In the genomic region with DNA sequence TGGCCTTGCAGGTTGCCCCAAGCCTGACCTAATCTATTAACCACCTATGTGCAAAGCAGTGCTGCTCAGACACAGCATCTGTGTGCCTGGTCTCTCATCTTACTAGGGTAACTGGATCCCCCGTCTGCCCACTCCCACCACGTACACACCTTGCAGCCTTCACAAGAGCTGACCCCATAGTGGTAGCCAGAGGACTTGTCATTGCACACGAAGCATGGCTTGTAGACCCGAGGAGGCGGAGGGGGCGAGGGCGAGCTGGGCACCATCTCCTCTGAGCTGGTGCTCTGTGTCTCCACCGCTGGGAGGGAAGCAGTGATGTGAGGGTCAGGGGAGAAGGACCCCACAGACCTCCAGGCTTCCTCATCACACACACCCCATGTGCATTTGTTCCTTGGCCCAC, we compare ENCODE assay signal across 10 cellular contexts. TPM values are rescaled to one million over a fixed set of nuclear protein-coding genes. Genes with fewer than 3 reads are reported as not detected.
DNase-seq lines count a peak whose midpoint lies in the region; ATAC-seq and FAIRE-seq lines count a peak whose summit lies in the region.
"Had no signal": no experiment of that assay in that cellular context is flagged by ENCODE, and none has a peak within 500 bp of the region (broad histone marks: within the 10 kb centered on the region; RNA-seq: fewer than 3 reads in every experiment).

No MANE protein-coding gene starts in this region.

- H3K4me1 Mint-ChIP-seq in activated CD4-positive, alpha-beta T cell treated with anti-CD3 and anti-CD28 coated beads for 36 hours, result peaks cover 57% of the 10 kb centered on the region
- H3K4me1 Mint-ChIP-seq in stimulated activated naive B cell treated with anti-CD40 and anti-IgM and Interleukin-4, amounts not matched to agents 10 μg/mL and 1 μg/mL and 100 μg/mL, for 72 hours, result peaks cover 63 to 80% of the 10 kb centered on the region in 2 donors

- H3K27me3 ChIP-seq in esophagus (ENCODE audit: control insufficient read depth in 1 of 2, insufficient read depth in 2 of 2, low read length in 2 of 2), result no peaks in the 10 kb centered on the region
- H3K27me3 ChIP-seq: cardiac muscle cell had no signal

- H3K27me3 Mint-ChIP-seq in activated CD4-positive, alpha-beta T cell treated with anti-CD3 and anti-CD28 coated beads for 36 hours, result no peaks in the 10 kb centered on the region
- no peaks in the 10 kb centered on the region for H3K27me3 Mint-ChIP-seq in stimulated activated naive B cell treated with anti-CD40 and anti-IgM and Interleukin-4, amounts not matched to agents 10 μg/mL and 1 μg/mL and 100 μg/mL, for 72 hours

- H3K27ac ChIP-seq in esophagus (ENCODE audit: low read depth in 2 of 2, low read length in 1 of 2), result peak overlapping the region; percentile 5 to 65
- H3K27ac ChIP-seq: cardiac muscle cell had no signal

- H3K4me1 ChIP-seq in esophagus (ENCODE audit: control insufficient read depth in 2 of 2, insufficient read depth in 2 of 2, low read length in 1 of 2), result peaks cover 8 to 20% of the 10 kb centered on the region in 2 donors

- peaks cover 17% of the 10 kb centered on the region for H3K36me3 Mint-ChIP-seq in activated CD4-positive, alpha-beta T cell treated with anti-CD3 and anti-CD28 coated beads for 36 hours (ENCODE audit: low read depth)
- peaks cover 31 to 45% of the 10 kb centered on the region in 2 donors for H3K36me3 Mint-ChIP-seq in stimulated activated naive B cell treated with anti-CD40 and anti-IgM and Interleukin-4, amounts not matched to agents 10 μg/mL and 1 μg/mL and 100 μg/mL, for 72 hours

- POLR2A ChIA-PET in activated CD4-positive, alpha-beta T cell treated with anti-CD3 and anti-CD28 coated beads for 36 hours (lab: Charles Lee), result interaction anchor here (0.5 to 1.3 kb wide), 2 partner anchors 11 to 37 kb away, joined by 3 read pairs; no protein-coding TSS in a partner anchor

- intact Hi-C loops in activated CD4-positive, alpha-beta T cell treated with anti-CD3 and anti-CD28 coated beads for 36 hours (cut with DNase I, micrococcal nuclease), result loop anchor here in 1 of 2 experiments (10.0 kb wide), 1 partner anchor 109 kb away; a partner anchor contains a TSS

- WGBS in esophagus, 2 donors, result 84% methylated on average over 8 of the region's 8 CpGs

- DNase-seq in activated CD4-positive, alpha-beta T cell treated with anti-CD3 and anti-CD28 coated beads for 36 hours, result no peak
- DNase-seq in activated CD4-positive, alpha-beta T cell treated with anti-CD3 and anti-CD28 coated beads, Interleukin-2, amount 50 U/mL, for 1 hour, result no peak
- no peak for DNase-seq in stimulated activated naive B cell treated with anti-CD40 and anti-IgM and Interleukin-4, amounts not matched to agents 10 μg/mL and 1 μg/mL and 100 μg/mL, for 72 hours
- DNase-seq in frontal cortex (ENCODE audit: low spot score in 2 of 2) (no peak), mesenteric fat pad (ENCODE audit: low spot score) (no peak)
- DNase-seq: 8988T, NCI-H1092 had no signal

- no peak overlapping the region for H3K4me3 Mint-ChIP-seq in activated CD4-positive, alpha-beta T cell treated with anti-CD3 and anti-CD28 coated beads for 36 hours
- no peak overlapping the region for H3K4me3 Mint-ChIP-seq in stimulated activated naive B cell treated with anti-CD40 and anti-IgM and Interleukin-4, amounts not matched to agents 10 μg/mL and 1 μg/mL and 100 μg/mL, for 72 hours

- ATAC-seq in activated CD4-positive, alpha-beta T cell treated with anti-CD3 and anti-CD28 coated beads for 36 hours, result no peak
- no peak for ATAC-seq in stimulated activated naive B cell treated with anti-CD40 and anti-IgM and Interleukin-4, amounts not matched to agents 10 μg/mL and 1 μg/mL and 100 μg/mL, for 72 hours (replicated peaks)

- no peaks in the 10 kb centered on the region for H3K9me3 Mint-ChIP-seq in activated CD4-positive, alpha-beta T cell treated with anti-CD3 and anti-CD28 coated beads for 36 hours (ENCODE audit: low read depth)
- H3K9me3 Mint-ChIP-seq in stimulated activated naive B cell treated with anti-CD40 and anti-IgM and Interleukin-4, amounts not matched to agents 10 μg/mL and 1 μg/mL and 100 μg/mL, for 72 hours, result no peaks in the 10 kb centered on the region

- peaks cover 34 to 47% of the 10 kb centered on the region in 2 donors for H3K36me3 ChIP-seq in esophagus (ENCODE audit: control insufficient read depth in 2 of 2, insufficient read depth in 2 of 2, low read length in 1 of 2)

- H3K27ac Mint-ChIP-seq in activated CD4-positive, alpha-beta T cell treated with anti-CD3 and anti-CD28 coated beads for 36 hours, result peak overlapping the region; percentile 59
- peak overlapping the region; percentile 15 for H3K27ac Mint-ChIP-seq in stimulated activated naive B cell treated with anti-CD40 and anti-IgM and Interleukin-4, amounts not matched to agents 10 μg/mL and 1 μg/mL and 100 μg/mL, for 72 hours

- no peak for FAIRE-seq in frontal cortex (lab: Jason Lieb, UNC)
- FAIRE-seq: GM18507 had no signal

- CTCF ChIA-PET in activated CD4-positive, alpha-beta T cell treated with anti-CD3 and anti-CD28 coated beads for 36 hours (lab: Charles Lee), result interaction anchor here (1.1 to 10.7 kb wide), 12 partner anchors 13 to 531 kb away, joined by 3 to 173 read pairs (median 6); a partner anchor contains a TSS

- H3K4me3 ChIP-seq in esophagus (ENCODE audit: low read depth in 1 of 2, low read length in 2 of 2), result no peak overlapping the region
- H3K4me3 ChIP-seq: cardiac muscle cell had no signal

- peaks cover 0 to 3% of the 10 kb centered on the region in 2 donors for H3K9me3 ChIP-seq in esophagus (ENCODE audit: control insufficient read depth in 2 of 2, insufficient read depth in 1 of 2, low read depth in 1 of 2, low read length in 1 of 2)

RNA-seq across cellular contexts. Expression of a gene that starts 8.4 kb away (rescaled TPM):
- total RNA-seq in activated CD4-positive, alpha-beta T cell treated with anti-CD3 and anti-CD28 coated beads for 36 hours, result 10 to 100 TPM; 73.0 to 77.6 TPM
- 1 to 10 TPM; 7.5 to 8.0 TPM for polyA plus RNA-seq in esophagus
- total RNA-seq in frontal cortex, result not detected
- 2.3 TPM for total RNA-seq in mesenteric fat pad

RNA-seq across cellular contexts. Expression of a gene that starts 16.5 kb away (rescaled TPM):
- 10 to 100 TPM; 20.0 to 21.6 TPM for total RNA-seq in activated CD4-positive, alpha-beta T cell treated with anti-CD3 and anti-CD28 coated beads for 36 hours
- 100 to 1,000 TPM in 1 of 2 donors, 10 to 100 TPM in 1; 84.8 to 104 TPM for polyA plus RNA-seq in esophagus
- total RNA-seq in frontal cortex (1.6 TPM), mesenteric fat pad (18.0 TPM)

RNA-seq across cellular contexts. Expression of a gene that starts 34.8 kb away (rescaled TPM):
- total RNA-seq in activated CD4-positive, alpha-beta T cell treated with anti-CD3 and anti-CD28 coated beads for 36 hours, result 10 to 100 TPM; 20.0 to 23.1 TPM
- 10 to 100 TPM; 25.6 to 63.7 TPM for polyA plus RNA-seq in esophagus
- 11.8 TPM for total RNA-seq in frontal cortex
- total RNA-seq in mesenteric fat pad, result 296 TPM

RNA-seq across cellular contexts. Expression of a gene that starts 35.0 kb away (rescaled TPM):
- 10 to 100 TPM; 34.9 to 40.2 TPM for total RNA-seq in activated CD4-positive, alpha-beta T cell treated with anti-CD3 and anti-CD28 coated beads for 36 hours
- 1 to 10 TPM; 4.7 to 5.3 TPM for polyA plus RNA-seq in esophagus
- total RNA-seq in frontal cortex (17.1 TPM), mesenteric fat pad (39.7 TPM)

RNA-seq across cellular contexts. Expression of a gene that starts 52.6 kb away (rescaled TPM):
- 10 to 100 TPM; 60.8 to 66.9 TPM for total RNA-seq in activated CD4-positive, alpha-beta T cell treated with anti-CD3 and anti-CD28 coated beads for 36 hours
- 10 to 100 TPM; 43.8 to 66.1 TPM for polyA plus RNA-seq in esophagus
- total RNA-seq in frontal cortex, result 1.2 TPM
- 0.67 TPM for total RNA-seq in mesenteric fat pad

Comparison
In these comparisons a context has a peak if more than half of its experiments do, and no peak if none do; other contexts are left out.
1. RNA of a gene that starts 8.4 kb away (total RNA-seq): 73.0 to 77.6 TPM in activated CD4-positive, alpha-beta T cell treated with anti-CD3 and anti-CD28 coated beads for 36 hours; 2.3 TPM in mesenteric fat pad (single experiment) and not detected in frontal cortex (single experiment); every median in the first group is over 10 times any median in the second.
2. RNA of a gene that starts 34.8 kb away (total RNA-seq): 296 TPM in mesenteric fat pad (single experiment); 20.0 to 23.1 TPM in activated CD4-positive, alpha-beta T cell treated with anti-CD3 and anti-CD28 coated beads for 36 hours and 11.8 TPM in frontal cortex (single experiment); every median in the first group is over 10 times any median in the second.